Comparison of ENCODE assay signal across 10 cellular contexts in genomic region chr10:22314852-22315251, GRCh38. TPM values are rescaled to one million over a fixed set of nuclear protein-coding genes. Genes with fewer than 3 reads are reported as not detected.
DNase-seq lines count a peak whose midpoint lies in the region; ATAC-seq and TF ChIP-seq lines count a peak whose summit lies in the region.
"Had no signal": no experiment of that assay in that cellular context is flagged by ENCODE, and none has a peak within 500 bp of the region (broad histone marks: within the 10 kb centered on the region; RNA-seq: fewer than 3 reads in every experiment).

No MANE protein-coding gene starts in this region.

- no peaks in the 10 kb centered on the region for H3K36me3 Mint-ChIP-seq in CD4-positive, CD25-positive, alpha-beta regulatory T cell
- H3K36me3 Mint-ChIP-seq in activated B cell treated with CpG ODN at 0.5 μM for 24 hours (ENCODE audit: low read depth), result peaks cover 11% of the 10 kb centered on the region
- no peaks in the 10 kb centered on the region for H3K36me3 Mint-ChIP-seq in mesothelial cell of epicardium

- H3K27me3 ChIP-seq in CD4-positive, CD25-positive, alpha-beta regulatory T cell (ENCODE audit: control insufficient read depth, insufficient read depth, low read length), result peaks cover 4% of the 10 kb centered on the region

- POLR2A ChIA-PET in activated B cell treated with CpG ODN at 0.5 μM for 24 hours (lab: Charles Lee), result interaction anchor here (0.7 to 5.0 kb wide), 7 partner anchors 10 to 122 kb away, joined by 3 to 86 read pairs (median 15); no protein-coding TSS in a partner anchor

- peak overlapping the region; percentile 92 for H3K4me3 ChIP-seq in CD4-positive, CD25-positive, alpha-beta regulatory T cell (ENCODE audit: low read depth, low read length)

- no peaks in the 10 kb centered on the region for H3K36me3 ChIP-seq in CD4-positive, CD25-positive, alpha-beta regulatory T cell (ENCODE audit: control insufficient read depth, insufficient read depth, low read length)

- peak overlapping the region; percentile 92 to 98 (median 94) for H3K4me3 Mint-ChIP-seq in CD4-positive, CD25-positive, alpha-beta regulatory T cell
- peak overlapping the region; percentile 97 for H3K4me3 Mint-ChIP-seq in activated B cell treated with CpG ODN at 0.5 μM for 24 hours
- H3K4me3 Mint-ChIP-seq in mesothelial cell of epicardium, result peak overlapping the region; percentile 85

- H3K9me3 ChIP-seq in CD4-positive, CD25-positive, alpha-beta regulatory T cell (ENCODE audit: control insufficient read depth in 2 of 2, low read length in 2 of 2), result no peaks in the 10 kb centered on the region

- peaks cover 19% of the 10 kb centered on the region for H3K4me1 ChIP-seq in CD4-positive, CD25-positive, alpha-beta regulatory T cell (ENCODE audit: control insufficient read depth, insufficient read depth, low read length, poor library complexity, severe bottlenecking)

- peaks cover 0 to 3% (median 0%) of the 10 kb centered on the region in 7 donors for H3K9me3 Mint-ChIP-seq in CD4-positive, CD25-positive, alpha-beta regulatory T cell
- H3K9me3 Mint-ChIP-seq in activated B cell treated with CpG ODN at 0.5 μM for 24 hours (no peaks in the 10 kb centered on the region), mesothelial cell of epicardium (no peaks in the 10 kb centered on the region)

- H3K27me3 Mint-ChIP-seq in CD4-positive, CD25-positive, alpha-beta regulatory T cell, result peaks cover 13% of the 10 kb centered on the region
- H3K27me3 Mint-ChIP-seq in activated B cell treated with CpG ODN at 0.5 μM for 24 hours (no peaks in the 10 kb centered on the region), mesothelial cell of epicardium (ENCODE audit: low read depth) (peaks cover 24% of the 10 kb centered on the region)

- DNase-seq in CD4-positive, CD25-positive, alpha-beta regulatory T cell, result peak in 1 of 3 donors; percentile 37
- DNase-seq in activated B cell treated with CpG ODN at 0.5 μM for 24 hours, result no peak
- DNase-seq in mesothelial cell of epicardium (ENCODE audit: low spot score in 2 of 2, unreplicated experiment in 2 of 2), result no peak
- no peak for DNase-seq in germinal center (ENCODE audit: low spot score)
- no peak for DNase-seq in Right ventricle myocardium superior
- no peak for DNase-seq in stimulated activated naive CD4-positive, alpha-beta T cell treated with Interleukin-2 at 50 U/mL for 16 hours (lab: John Stamatoyannopoulos, UW)
- DNase-seq: effector CD4-positive, alpha-beta T cell; NCI-H2081 treated with DMSO at 0.1 percent for 48 hours; posterior cingulate gyrus had no signal

- CTCF ChIA-PET in activated B cell treated with CpG ODN at 0.5 μM for 24 hours (lab: Charles Lee), result interaction anchor here (2.2 kb wide), 1 partner anchor 61 kb away, joined by 6 read pairs; no protein-coding TSS in a partner anchor

- peaks cover 19 to 40% (median 30%) of the 10 kb centered on the region in 4 donors for H3K4me1 Mint-ChIP-seq in CD4-positive, CD25-positive, alpha-beta regulatory T cell
- peaks cover 36% of the 10 kb centered on the region for H3K4me1 Mint-ChIP-seq in activated B cell treated with CpG ODN at 0.5 μM for 24 hours
- H3K4me1 Mint-ChIP-seq in mesothelial cell of epicardium, result peaks cover 36% of the 10 kb centered on the region

- TF ChIP-seq CTCF in activated B cell treated with CpG ODN at 0.5 μM for 24 hours (IDR thresholded peaks at IDR 0.05) (no peak), mesothelial cell of epicardium (IDR thresholded peaks at IDR 0.05; ENCODE audit: unreplicated experiment) (no peak)

- H3K27ac Mint-ChIP-seq in CD4-positive, CD25-positive, alpha-beta regulatory T cell, result peak overlapping the region; percentile 45 to 96 (median 95)
- H3K27ac Mint-ChIP-seq in activated B cell treated with CpG ODN at 0.5 μM for 24 hours (peak overlapping the region; percentile 97), mesothelial cell of epicardium (no peak overlapping the region)

- no peak for ATAC-seq in CD4-positive, CD25-positive, alpha-beta regulatory T cell (ENCODE audit: low read depth in 2 of 2)
- ATAC-seq in GM18868 (IDR thresholded peaks at IDR 0.05; ENCODE audit: unreplicated experiment) (peak; percentile 25), activated B cell treated with CpG ODN at 0.5 μM for 24 hours (ENCODE audit: low read depth) (no peak), Right ventricle myocardium superior (ENCODE audit: poor library complexity) (no peak)

- intact Hi-C loops in activated B cell treated with CpG ODN at 0.5 μM for 24 hours (cut with micrococcal nuclease) (loop anchor here (5.0 to 10.0 kb wide), 3 partner anchors 292 to 780 kb away; partner anchors contain the start of gene MSRB2), Right ventricle myocardium superior (cut with DNase I) (loop anchor here (5.0 kb wide), 1 partner anchor 63 kb away; no protein-coding TSS in a partner anchor)

- H3K27ac ChIP-seq in CD4-positive, CD25-positive, alpha-beta regulatory T cell (ENCODE audit: insufficient read depth, low read length, poor library complexity, severe bottlenecking), result no peak overlapping the region

RNA-seq across cellular contexts. Expression of gene COMMD3, which starts 1.3 kb away (rescaled TPM):
- total RNA-seq in CD4-positive, CD25-positive, alpha-beta regulatory T cell, result 30.6 TPM
- polyA plus RNA-seq in CD4-positive, CD25-positive, alpha-beta regulatory T cell, result 10 to 100 TPM; 85.3 to 99.8 (median 93.6) TPM
- 68.2 and 72.8 TPM in 2 replicates for total RNA-seq in activated B cell treated with CpG ODN at 0.5 μM for 24 hours
- total RNA-seq in mesothelial cell of epicardium, result 57.3 to 61.3 TPM (median 58.9 TPM) in 3 replicates
- total RNA-seq in Right ventricle myocardium superior, result 87.0 TPM

RNA-seq across cellular contexts. Expression of gene BMI1, which starts 6.0 kb away (rescaled TPM):
- total RNA-seq in CD4-positive, CD25-positive, alpha-beta regulatory T cell, result 35.3 TPM
- polyA plus RNA-seq in CD4-positive, CD25-positive, alpha-beta regulatory T cell, result 10 to 100 TPM; 27.0 to 35.3 (median 31.0) TPM
- total RNA-seq in activated B cell treated with CpG ODN at 0.5 μM for 24 hours (62.3 and 70.1 TPM in 2 replicates), mesothelial cell of epicardium (45.2 to 52.3 TPM (median 52.1 TPM) in 3 replicates), Right ventricle myocardium superior (36.5 TPM)

RNA-seq across cellular contexts. Expression of gene SPAG6, which starts 30.4 kb away (rescaled TPM):
- not detected for total RNA-seq in CD4-positive, CD25-positive, alpha-beta regulatory T cell
- under 1 TPM in 2 of 4 donors, not detected in 2; 0.15 to 0.18 TPM for polyA plus RNA-seq in CD4-positive, CD25-positive, alpha-beta regulatory T cell
- total RNA-seq in activated B cell treated with CpG ODN at 0.5 μM for 24 hours (0.12 and 0.62 TPM in 2 replicates), mesothelial cell of epicardium (0.16 to 0.45 TPM (median 0.18 TPM) in 3 replicates), Right ventricle myocardium superior (not detected)
